16 cellular contexts compared by ENCODE assay signal in the genomic region with DNA sequence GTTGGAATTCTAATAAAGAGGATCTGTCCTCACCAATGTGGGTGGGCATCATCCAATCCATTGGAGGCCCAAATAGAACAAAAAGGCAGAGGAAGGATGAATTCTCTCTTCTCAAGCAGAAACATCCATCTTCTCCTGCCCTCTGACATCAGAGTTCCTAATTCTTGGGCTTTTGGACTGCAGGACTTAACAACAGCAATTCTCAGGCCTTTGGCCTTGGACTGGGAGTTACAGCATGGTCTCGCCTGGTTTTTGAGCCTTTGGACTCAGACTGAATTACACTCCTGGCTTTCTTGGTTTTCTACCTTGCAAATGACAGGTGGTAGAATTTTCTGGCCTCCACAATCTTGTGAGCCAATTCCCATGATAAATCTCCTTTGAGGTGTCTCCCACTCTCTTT.
A peak's percentile ranks its signal among the peaks of the same experiment; 100 is the strongest.
DNase-seq lines count a peak whose midpoint lies in the region; FAIRE-seq and TF ChIP-seq lines count a peak whose summit lies in the region.
"Had no signal": no experiment of that assay in that cellular context is flagged by ENCODE, and none has a peak within 500 bp of the region (broad histone marks: within the 10 kb centered on the region; RNA-seq: fewer than 3 reads in every experiment).

No MANE protein-coding gene starts in this region.

- H3F3A ChIP-seq in PC-9 (ENCODE audit: insufficient read depth, low read depth): no peaks in the 10 kb centered on the region

- H3K9me1 ChIP-seq in keratinocyte (ENCODE audit: control insufficient read depth, extremely low read depth, insufficient read depth, low read length): no peaks in the 10 kb centered on the region

- H3K4me1 Mint-ChIP-seq in MCF 10A (ENCODE audit: insufficient read depth, unreplicated experiment) (peaks cover 40% of the 10 kb centered on the region), osteocyte (ENCODE audit: unreplicated experiment) (peaks cover 22% of the 10 kb centered on the region)

- H3K4me3 Mint-ChIP-seq in MCF 10A (ENCODE audit: unreplicated experiment): peak overlapping the region; percentile 22
- H3K4me3 Mint-ChIP-seq in osteocyte (ENCODE audit: unreplicated experiment): no peak overlapping the region
- H3K4me3 Mint-ChIP-seq: CD8-positive, alpha-beta T cell; H9 had no signal

- dilution Hi-C loops in keratinocyte (cut with MboI; ENCODE audit: extremely low pct_ligation_motif_present, low sequenced_read_pairs): no loop called here

- WGBS in small intestine, 3 donors: 20 to 62% (median 46%) methylated on average over 1 of the region's 1 CpG

- no peaks in the 10 kb centered on the region for H3K27me3 ChIP-seq in breast epithelium
- no peaks in the 10 kb centered on the region for H3K27me3 ChIP-seq in keratinocyte (ENCODE audit: control insufficient read depth, extremely low read depth, insufficient read depth, low read length)
- H3K27me3 ChIP-seq in small intestine (ENCODE audit: control insufficient read depth in 2 of 2, insufficient read depth in 2 of 2, low read length in 2 of 2): no peaks in the 10 kb centered on the region
- 0 out of 2 replicates have a peak, but pooled peaks cover 2% of the 10 kb centered on the region for H3K27me3 ChIP-seq in PC-9 (ENCODE audit: insufficient read depth, low read depth)

- no peaks in the 10 kb centered on the region for H3K27me3 Mint-ChIP-seq in MCF 10A (ENCODE audit: insufficient read depth, unreplicated experiment)
- H3K27me3 Mint-ChIP-seq in osteocyte (ENCODE audit: unreplicated experiment): no peaks in the 10 kb centered on the region

- peak overlapping the region; percentile 98 for H3K27ac Mint-ChIP-seq in MCF 10A (ENCODE audit: low read depth, unreplicated experiment)
- no peak overlapping the region for H3K27ac Mint-ChIP-seq in osteocyte (ENCODE audit: unreplicated experiment)
- H3K27ac Mint-ChIP-seq: CD8-positive, alpha-beta T cell; H9 had no signal

- TF ChIP-seq CTCF in MCF 10A (IDR thresholded peaks at IDR 0.05; ENCODE audit: unreplicated experiment) (no peak), breast epithelium (IDR thresholded peaks at IDR 0.05) (no peak), keratinocyte (optimal IDR thresholded peaks at IDR 0.05 in 1 of 3, IDR thresholded peaks at IDR 0.05 in 1 of 3, conservative IDR thresholded peaks at IDR 0.05 in 1 of 3; ENCODE audit: extremely low read depth in 1 of 3, insufficient read depth in 2 of 3, low read length in 3 of 3) (no peak), PC-9 (conservative IDR thresholded peaks at IDR 0.05) (no peak), osteocyte (IDR thresholded peaks at IDR 0.05) (no peak)

- peak overlapping the region; percentile 49 for H3K9ac ChIP-seq in keratinocyte (ENCODE audit: control insufficient read depth, extremely low read depth, insufficient read depth, low read length)

- CTCF ChIA-PET in MCF 10A (lab: Yijun Ruan, JAX) (no interaction called here), PC-9 (lab: Charles Lee) (no interaction called here)

- DNase-seq in MCF 10A (ENCODE audit: unreplicated experiment) (peak; percentile 44), breast epithelium (ENCODE audit: low spot score in 2 of 2) (no peak), keratinocyte (ENCODE audit: low read depth, low spot score) (no peak), small intestine (peak; percentile 76), EL (no peak), PC-9 (no peak), osteocyte (ENCODE audit: extremely low spot score, unreplicated experiment) (no peak), NCI-H446 (lab: John Stamatoyannopoulos, UW) (no peak)
- DNase-seq: CD8-positive, alpha-beta T cell; H9; NCI-H187; NCI-H345; NCI-H748 treated with DMSO at 0.1 percent for 48 hours; OCI-M1; RPMI8226 had no signal

- H2AFZ ChIP-seq in keratinocyte (ENCODE audit: control insufficient read depth, low read length): peak overlapping the region; percentile 30
- no peak overlapping the region for H2AFZ ChIP-seq in PC-9

- H3K9me3 Mint-ChIP-seq in MCF 10A (ENCODE audit: unreplicated experiment) (no peaks in the 10 kb centered on the region), osteocyte (ENCODE audit: unreplicated experiment) (no peaks in the 10 kb centered on the region)
- H3K9me3 Mint-ChIP-seq: CD8-positive, alpha-beta T cell; H9 had no signal

- no peaks in the 10 kb centered on the region for H3K36me3 ChIP-seq in breast epithelium
- no peaks in the 10 kb centered on the region for H3K36me3 ChIP-seq in keratinocyte (ENCODE audit: control insufficient read depth in 2 of 2, extremely low read depth in 1 of 2, insufficient read depth in 2 of 2, low read length in 2 of 2)
- H3K36me3 ChIP-seq in small intestine (ENCODE audit: control insufficient read depth in 2 of 2, insufficient read depth in 2 of 2, low read length in 2 of 2): no peaks in the 10 kb centered on the region
- H3K36me3 ChIP-seq in PC-9 (ENCODE audit: low read depth): no peaks in the 10 kb centered on the region

- H3K36me3 Mint-ChIP-seq in MCF 10A (ENCODE audit: insufficient read depth, unreplicated experiment) (peaks cover 6% of the 10 kb centered on the region), osteocyte (ENCODE audit: unreplicated experiment) (peaks cover 2% of the 10 kb centered on the region)
- H3K36me3 Mint-ChIP-seq: CD8-positive, alpha-beta T cell had no signal

- BruUV-seq in MCF 10A (replicated peaks; lab: Mats Ljungman, UMichigan): TSS peak; percentile 93
- BruUV-seq in PC-9 (replicated peaks; lab: Mats Ljungman, UMichigan): no TSS peak

- FAIRE-seq in keratinocyte (lab: Jason Lieb, UNC) (peak; percentile 52), small intestine (lab: Jason Lieb, UNC) (no peak)

- intact Hi-C loops in MCF 10A (cut with micrococcal nuclease): no loop called here
- intact Hi-C loops in breast epithelium (cut with DNase I; ENCODE audit: low total_unique reads): loop anchor here (10.0 kb wide), 1 partner anchor 538 kb away; no protein-coding TSS in a partner anchor
- intact Hi-C loops in PC-9 (cut with micrococcal nuclease; ENCODE audit: unreplicated experiment): no loop called here

- H3K4me2 ChIP-seq in keratinocyte (ENCODE audit: control insufficient read depth, extremely low read depth, insufficient read depth, low read depth, low read length) (peak overlapping the region; percentile 45), PC-9 (no peak overlapping the region)

- H3K4me3 ChIP-seq in breast epithelium: no peak overlapping the region
- no peak overlapping the region for H3K4me3 ChIP-seq in keratinocyte (ENCODE audit: control insufficient read depth in 2 of 3, extremely low read depth in 1 of 3, insufficient read depth in 2 of 3, low read depth in 1 of 3, low read length in 3 of 3)
- no peak overlapping the region for H3K4me3 ChIP-seq in small intestine (ENCODE audit: low read depth in 1 of 2, low read length in 2 of 2)
- no peak overlapping the region for H3K4me3 ChIP-seq in PC-9

- POLR2A ChIA-PET in MCF 10A (lab: Yijun Ruan, JAX): interaction anchor here (0.6 to 4.4 kb wide), 13 partner anchors 9 to 968 kb away, joined by 3 to 63 read pairs (median 5); no protein-coding TSS in a partner anchor
- POLR2A ChIA-PET in PC-9 (lab: Charles Lee; ENCODE audit: unreplicated experiment): no interaction called here

- no peaks in the 10 kb centered on the region for H3K79me2 ChIP-seq in keratinocyte (ENCODE audit: control insufficient read depth, insufficient read depth, low read length)
- H3K79me2 ChIP-seq in PC-9 (ENCODE audit: low read depth): no peaks in the 10 kb centered on the region

- no peaks in the 10 kb centered on the region for H3K9me2 ChIP-seq in PC-9 (ENCODE audit: insufficient read depth)

- H3K4me1 ChIP-seq in breast epithelium (no peaks in the 10 kb centered on the region), keratinocyte (ENCODE audit: control insufficient read depth, extremely low read depth, insufficient read depth, low read length) (peaks cover 27% of the 10 kb centered on the region), small intestine (ENCODE audit: control insufficient read depth in 2 of 2, insufficient read depth in 1 of 2, low read depth in 1 of 2, low read length in 1 of 2) (no peaks in the 10 kb centered on the region), PC-9 (replicated peaks; ENCODE audit: insufficient read depth) (no peaks in the 10 kb centered on the region)

- peak overlapping the region in 1 of 2 donors; percentile 48 for H3K27ac ChIP-seq in breast epithelium
- H3K27ac ChIP-seq in keratinocyte (ENCODE audit: control insufficient read depth, insufficient read depth, low read length): peak overlapping the region; percentile 67
- H3K27ac ChIP-seq in small intestine (ENCODE audit: low read depth in 1 of 2, low read length in 1 of 2): peak overlapping the region in 1 of 2 donors; percentile 55
- no peak overlapping the region for H3K27ac ChIP-seq in PC-9
- H3K27ac ChIP-seq: 22Rv1 had no signal

- no peaks in the 10 kb centered on the region for H3K9me3 ChIP-seq in breast epithelium
- peaks cover 6% of the 10 kb centered on the region for H3K9me3 ChIP-seq in keratinocyte (ENCODE audit: control insufficient read depth, low read depth, low read length)
- no peaks in the 10 kb centered on the region for H3K9me3 ChIP-seq in small intestine (ENCODE audit: control insufficient read depth, low read depth)
- no peaks in the 10 kb centered on the region for H3K9me3 ChIP-seq in PC-9 (ENCODE audit: insufficient read depth, low read depth)

- H4K20me1 ChIP-seq in keratinocyte (ENCODE audit: control insufficient read depth, extremely low read depth, insufficient read depth, low read length) (no peaks in the 10 kb centered on the region), PC-9 (ENCODE audit: insufficient read depth) (no peaks in the 10 kb centered on the region)

- TF ChIP-seq POLR2A in breast epithelium (IDR thresholded peaks at IDR 0.05): no peak

Comparison
In these comparisons a context has a peak if more than half of its experiments do, and no peak if none do; other contexts are left out.
1. DNase-seq: peak in MCF 10A (single experiment) and small intestine (single experiment); none in breast epithelium (0 of 2), keratinocyte (single experiment), EL (single experiment), PC-9 (0 of 2), osteocyte (single experiment) and NCI-H446 (0 of 2).